Comparison of ENCODE assay signal across 32 cellular contexts in genomic region chr10:69747179-69747578, GRCh38. TPM values are rescaled to one million over a fixed set of nuclear protein-coding genes. Genes with fewer than 3 reads are reported as not detected.
"Had no signal": no experiment of that assay in that cellular context is flagged by ENCODE, and none has a peak within 500 bp of the region (broad histone marks: within the 10 kb centered on the region; RNA-seq: fewer than 3 reads in every experiment).

No MANE protein-coding gene starts in this region.

- H3K27me3 ChIP-seq: adrenal gland, body of pancreas, gastrocnemius medialis had no signal

- H3K27ac Mint-ChIP-seq: activated B cell treated with CpG ODN at 0.5 μM for 24 hours; activated CD8-positive, alpha-beta T cell treated with anti-CD3 and anti-CD28 coated beads for 36 hours; activated naive CD4-positive, alpha-beta T cell treated with anti-CD3 and anti-CD28 coated beads, Interleukin-2, amount 10 ng/mL, durations not matched to agents 7 days and 5 days; activated naive CD4-positive, alpha-beta T cell treated with anti-CD3 and anti-CD28 coated beads, Interleukin-2, amount 50 U/mL, for 72 hours; activated T-helper 1 cell treated with anti-CD3 and anti-CD28 coated beads, Interleukin-12 subunit alpha, Interleukin-12 subunit beta, Interleukin-2, Interleukin-4 antibody, amounts not matched to agents 30 ng/mL and 10 ng/mL and 1 ng/mL, durations not matched to agents 14 hours and 24 hours and 36 hours; effector memory CD8-positive, alpha-beta T cell; T-helper 17 cell; T-helper 2 cell treated with Interferon-gamma antibody and Interleukin-4, amounts not matched to agents 5 μg/mL and 100 μg/mL, for 36 hours had no signal

- H3K4me1 Mint-ChIP-seq: activated B cell treated with CpG ODN at 0.5 μM for 24 hours; activated naive CD4-positive, alpha-beta T cell treated with anti-CD3 and anti-CD28 coated beads, Interleukin-2, amount 10 ng/mL, durations not matched to agents 7 days and 5 days had no signal

- H3K36me3 ChIP-seq: adrenal gland, esophagus muscularis mucosa, gastrocnemius medialis, WERI-Rb-1 had no signal

- H3K36me3 Mint-ChIP-seq: activated naive CD4-positive, alpha-beta T cell treated with anti-CD3 and anti-CD28 coated beads, Interleukin-2, amount 10 ng/mL, durations not matched to agents 7 days and 5 days; activated naive CD4-positive, alpha-beta T cell treated with anti-CD3 and anti-CD28 coated beads, Interleukin-2, amount 50 U/mL, for 72 hours had no signal

- H3K4me1 ChIP-seq: adrenal gland, body of pancreas, esophagus muscularis mucosa, gastrocnemius medialis had no signal

- H3K27ac ChIP-seq: adrenal gland, body of pancreas, esophagus muscularis mucosa, foreskin keratinocyte, gastrocnemius medialis, WERI-Rb-1 had no signal

- H3K9me3 Mint-ChIP-seq: activated B cell treated with CpG ODN at 0.5 μM for 24 hours; activated CD8-positive, alpha-beta T cell treated with anti-CD3 and anti-CD28 coated beads for 36 hours; activated naive CD4-positive, alpha-beta T cell treated with anti-CD3 and anti-CD28 coated beads, Interleukin-2, amount 10 ng/mL, durations not matched to agents 7 days and 5 days; activated naive CD4-positive, alpha-beta T cell treated with anti-CD3 and anti-CD28 coated beads, Interleukin-2, amount 50 U/mL, for 72 hours; activated T-helper 1 cell treated with anti-CD3 and anti-CD28 coated beads, Interleukin-12 subunit alpha, Interleukin-12 subunit beta, Interleukin-2, Interleukin-4 antibody, amounts not matched to agents 30 ng/mL and 10 ng/mL and 1 ng/mL, durations not matched to agents 14 hours and 24 hours and 36 hours; effector memory CD8-positive, alpha-beta T cell; T-helper 2 cell treated with Interferon-gamma antibody and Interleukin-4, amounts not matched to agents 5 μg/mL and 100 μg/mL, for 36 hours had no signal

- H3K4me3 Mint-ChIP-seq: activated B cell treated with CpG ODN at 0.5 μM for 24 hours; activated CD8-positive, alpha-beta T cell treated with anti-CD3 and anti-CD28 coated beads for 36 hours; activated naive CD4-positive, alpha-beta T cell treated with anti-CD3 and anti-CD28 coated beads, Interleukin-2, amount 10 ng/mL, durations not matched to agents 7 days and 5 days; activated T-helper 1 cell treated with anti-CD3 and anti-CD28 coated beads, Interleukin-12 subunit alpha, Interleukin-12 subunit beta, Interleukin-2, Interleukin-4 antibody, amounts not matched to agents 30 ng/mL and 10 ng/mL and 1 ng/mL, durations not matched to agents 14 hours and 24 hours and 36 hours; effector memory CD8-positive, alpha-beta T cell; T-helper 17 cell; T-helper 2 cell treated with Interferon-gamma antibody and Interleukin-4, amounts not matched to agents 5 μg/mL and 100 μg/mL, for 36 hours had no signal

- H3K4me3 ChIP-seq: adrenal gland, body of pancreas, esophagus muscularis mucosa, gastrocnemius medialis had no signal

- DNase-seq: activated B cell treated with CpG ODN at 0.5 μM for 24 hours; activated CD4-positive, alpha-beta T cell treated with anti-CD3 and anti-CD28 coated beads for 48 hours; activated CD4-positive, alpha-beta T cell treated with anti-CD3 and anti-CD28 coated beads, Interleukin-2, amount 50 U/mL, for 1 hour; activated CD4-positive, alpha-beta T cell treated with anti-CD3 and anti-CD28 coated beads, Interleukin-2, amount 50 U/mL, for 48 hours; activated CD8-positive, alpha-beta memory T cell treated with anti-CD3 and anti-CD28 coated beads for 24 hours; activated CD8-positive, alpha-beta T cell treated with anti-CD3 and anti-CD28 coated beads for 36 hours; activated gamma-delta T cell; activated naive CD4-positive, alpha-beta T cell; activated naive CD4-positive, alpha-beta T cell treated with anti-CD3 and anti-CD28 coated beads, Interleukin-2, amount 10 ng/mL, durations not matched to agents 7 days and 5 days; activated T-cell treated with anti-CD3 and anti-CD28 coated beads, Interleukin-2, amount 50 U/mL, for 1 hour; activated T-cell treated with anti-CD3 and anti-CD28 coated beads, Interleukin-2, amount 50 U/mL, for 48 hours; adrenal gland; amygdala; body of pancreas; caudate nucleus; cortex of kidney; dermis blood vessel endothelial cell; effector CD4-positive, alpha-beta T cell; effector memory CD8-positive, alpha-beta T cell; erythroblast; foreskin keratinocyte; gastrocnemius medialis; glutamatergic neuron; T-helper 1 cell; T-helper 17 cell; T1000; WERI-Rb-1 had no signal

- H3K9me3 ChIP-seq: adrenal gland, body of pancreas, esophagus muscularis mucosa, gastrocnemius medialis had no signal

- ATAC-seq: activated CD4-positive, CD25-positive, alpha-beta regulatory T cell treated with anti-CD3 and anti-CD28 coated beads, Interleukin-2, amount 50 U/mL, for 24 hours; activated CD8-positive, alpha-beta T cell treated with anti-CD3 and anti-CD28 coated beads for 36 hours; body of pancreas; effector memory CD8-positive, alpha-beta T cell; foreskin keratinocyte; gastrocnemius medialis; T-helper 17 cell had no signal

RNA-seq across cellular contexts. Expression of gene COL13A1, which starts 54.5 kb away (rescaled TPM):
- total RNA-seq: activated B cell treated with CpG ODN at 0.5 μM for 24 hours; activated CD8-positive, alpha-beta T cell treated with anti-CD3 and anti-CD28 coated beads for 36 hours; activated naive CD4-positive, alpha-beta T cell treated with anti-CD3 and anti-CD28 coated beads, Interleukin-2, amount 50 U/mL, for 72 hours; activated T-helper 1 cell treated with anti-CD3 and anti-CD28 coated beads, Interleukin-12 subunit alpha, Interleukin-12 subunit beta, Interleukin-2, Interleukin-4 antibody, amounts not matched to agents 30 ng/mL and 10 ng/mL and 1 ng/mL, durations not matched to agents 14 hours and 24 hours and 36 hours; T-helper 17 cell had no signal
